8 cellular contexts compared by ENCODE assay signal in genomic region chr10:22655312-22655973, GRCh38. TPM values are rescaled to one million over a fixed set of nuclear protein-coding genes. Genes with fewer than 3 reads are reported as not detected.
DNase-seq lines count a peak whose midpoint lies in the region; ATAC-seq and TF ChIP-seq lines count a peak whose summit lies in the region.

No MANE protein-coding gene starts in this region.

- H3F3A ChIP-seq in GM23248 (ENCODE audit: insufficient read depth) = peaks cover 23% of the 10 kb centered on the region

- H3K27ac ChIP-seq in GM23248 = 0 out of 2 replicates have a peak overlapping the region, but pooled peaks have one; percentile 20
- no peak overlapping the region for H3K27ac ChIP-seq in suprapubic skin

- peak overlapping the region; percentile 85 for H3K27ac Mint-ChIP-seq in activated CD4-positive, alpha-beta memory T cell treated with anti-CD3 and anti-CD28 coated beads, Interleukin-2, amount 10 ng/mL, durations not matched to agents 7 days and 5 days
- H3K27ac Mint-ChIP-seq in immature natural killer cell = peak overlapping the region; percentile 91 to 100 (median 94)

- no peak overlapping the region for H2AFZ ChIP-seq in GM23248

- no peaks in the 10 kb centered on the region for H3K9me3 Mint-ChIP-seq in activated CD4-positive, alpha-beta memory T cell treated with anti-CD3 and anti-CD28 coated beads, Interleukin-2, amount 10 ng/mL, durations not matched to agents 7 days and 5 days
- no peaks in the 10 kb centered on the region for H3K9me3 Mint-ChIP-seq in immature natural killer cell

- H3K9me3 ChIP-seq in GM23248 (ENCODE audit: low read depth) (no peaks in the 10 kb centered on the region), suprapubic skin (no peaks in the 10 kb centered on the region)

- no peak for TF ChIP-seq POLR2A in suprapubic skin (IDR thresholded peaks at IDR 0.05)

- ATAC-seq in GM21717 (IDR thresholded peaks at IDR 0.05; ENCODE audit: unreplicated experiment) = no peak

- DNase-seq in AG20443 (ENCODE audit: low spot score) (peak; percentile 36), GM23248 (peak; percentile 87), immature natural killer cell (peak in 1 of 3 donors; percentile 38), suprapubic skin (ENCODE audit: low spot score in 2 of 2) (no peak), putamen (ENCODE audit: low spot score) (no peak), C1 segment of cervical spinal cord (lab: John Stamatoyannopoulos, UW) (no peak)
- no peak for DNase-seq in activated CD4-positive, alpha-beta memory T cell treated with anti-CD3 and anti-CD28 coated beads, Interleukin-2, amount 10 ng/mL, durations not matched to agents 7 days and 5 days

- no peak overlapping the region for H3K9ac ChIP-seq in GM23248

- peaks cover 94% of the 10 kb centered on the region for H3K4me1 Mint-ChIP-seq in activated CD4-positive, alpha-beta memory T cell treated with anti-CD3 and anti-CD28 coated beads, Interleukin-2, amount 10 ng/mL, durations not matched to agents 7 days and 5 days
- H3K4me1 Mint-ChIP-seq in immature natural killer cell = peaks cover 100% of the 10 kb centered on the region in 2 donors

- H3K4me3 Mint-ChIP-seq in activated CD4-positive, alpha-beta memory T cell treated with anti-CD3 and anti-CD28 coated beads, Interleukin-2, amount 10 ng/mL, durations not matched to agents 7 days and 5 days = peak overlapping the region; percentile 36
- H3K4me3 Mint-ChIP-seq in immature natural killer cell = peak overlapping the region; percentile 52 to 86 (median 61)

- no peaks in the 10 kb centered on the region for H3K36me3 ChIP-seq in GM23248 (ENCODE audit: low read depth)
- no peaks in the 10 kb centered on the region for H3K36me3 ChIP-seq in suprapubic skin

- H3K4me2 ChIP-seq in GM23248 (ENCODE audit: unreplicated experiment) = peak overlapping the region; percentile 65

- H3K4me1 ChIP-seq in GM23248 (ENCODE audit: insufficient read depth) (peaks cover 34% of the 10 kb centered on the region), suprapubic skin (peaks cover 6% of the 10 kb centered on the region)

- TF ChIP-seq CTCF in suprapubic skin (IDR thresholded peaks at IDR 0.05) = no peak

- no peaks in the 10 kb centered on the region for H4K20me1 ChIP-seq in GM23248 (ENCODE audit: insufficient read depth)

- WGBS in GM23248 (ENCODE audit: low coverage in 1 of 2, low lambda C conversion rate in 2 of 2, missing lambda C conversion rate in 2 of 2), 2 experiments = 28 to 36% methylated on average over 10 of the region's 10 CpGs
- WGBS in suprapubic skin = 41% methylated on average over 10 of the region's 10 CpGs

- no peaks in the 10 kb centered on the region for H3K27me3 ChIP-seq in GM23248 (replicated peaks; ENCODE audit: insufficient read depth)
- no peaks in the 10 kb centered on the region for H3K27me3 ChIP-seq in suprapubic skin

- H3K4me3 ChIP-seq in GM23248 = no peak overlapping the region
- H3K4me3 ChIP-seq in suprapubic skin = no peak overlapping the region

- TF ChIP-seq EP300 in suprapubic skin (IDR thresholded peaks at IDR 0.05) = no peak

- no peaks in the 10 kb centered on the region for H3K27me3 Mint-ChIP-seq in activated CD4-positive, alpha-beta memory T cell treated with anti-CD3 and anti-CD28 coated beads, Interleukin-2, amount 10 ng/mL, durations not matched to agents 7 days and 5 days
- H3K27me3 Mint-ChIP-seq in immature natural killer cell (ENCODE audit: low read depth in 3 of 3) = peaks cover 5 to 15% (median 7%) of the 10 kb centered on the region in 3 donors

- in situ Hi-C loops in GM23248 (cut with MboI) = no loop called here

- CTCF ChIA-PET in activated CD4-positive, alpha-beta memory T cell treated with anti-CD3 and anti-CD28 coated beads, Interleukin-2, amount 10 ng/mL, durations not matched to agents 7 days and 5 days (lab: Charles Lee) = interaction anchor here (1.1 to 4.5 kb wide), 8 partner anchors 11 to 81 kb away, joined by 3 to 17 read pairs (median 4); partner anchors contain the start of gene PIP4K2A

- H3K36me3 Mint-ChIP-seq in activated CD4-positive, alpha-beta memory T cell treated with anti-CD3 and anti-CD28 coated beads, Interleukin-2, amount 10 ng/mL, durations not matched to agents 7 days and 5 days (ENCODE audit: low read depth) = peaks cover 46% of the 10 kb centered on the region
- H3K36me3 Mint-ChIP-seq in immature natural killer cell = peaks cover 12 to 20% (median 15%) of the 10 kb centered on the region in 3 donors

- H3K9me2 ChIP-seq in GM23248 (ENCODE audit: insufficient read depth) = no peaks in the 10 kb centered on the region

- H3K79me2 ChIP-seq in GM23248 (ENCODE audit: insufficient read depth) = peaks cover 90% of the 10 kb centered on the region

- POLR2A ChIA-PET in activated CD4-positive, alpha-beta memory T cell treated with anti-CD3 and anti-CD28 coated beads, Interleukin-2, amount 10 ng/mL, durations not matched to agents 7 days and 5 days (lab: Charles Lee) = interaction anchor here (0.8 to 4.3 kb wide), 16 partner anchors 9 to 314 kb away, joined by 3 to 39 read pairs (median 5); partner anchors contain the start of gene PIP4K2A

RNA-seq across cellular contexts. Expression of gene PIP4K2A, which starts 58.9 kb away (rescaled TPM):
- total RNA-seq in GM23248 (2014; rRNA removed; shearing (Covaris generic)) = 19.8 and 134 TPM in 2 replicates
- polyA plus RNA-seq in GM23248 (2016; fragmentation: Nextera tagmentation; extraction: Ambion mirVana) = 26.9 and 27.7 TPM in 2 replicates
- total RNA-seq in activated CD4-positive, alpha-beta memory T cell treated with anti-CD3 and anti-CD28 coated beads, Interleukin-2, amount 10 ng/mL, durations not matched to agents 7 days and 5 days = 100 to 1,000 TPM; 126 to 137 TPM
- polyA plus RNA-seq in immature natural killer cell = 100 to 1,000 TPM in 1 of 3 donors, 10 to 100 TPM in 2; 62.9 to 138 (median 80.3) TPM
- 10 to 100 TPM in 2 of 4 donors, 1 to 10 TPM in 2; 7.4 to 60.3 (median 9.9) TPM for total RNA-seq in suprapubic skin

Comparison
In these comparisons a context has a peak if more than half of its experiments do, and no peak if none do; other contexts are left out.
1. DNase-seq: peak in AG20443 (single experiment) and GM23248 (single experiment); none in activated CD4-positive, alpha-beta memory T cell treated with anti-CD3 and anti-CD28 coated beads, Interleukin-2, amount 10 ng/mL, durations not matched to agents 7 days and 5 days (single experiment), suprapubic skin (0 of 2), putamen (single experiment) and C1 segment of cervical spinal cord (0 of 14).